In genomic region chr7:41887446-41887845, GRCh38 we compare ENCODE assay signal across 19 cellular contexts.
DNase-seq lines count a peak whose midpoint lies in the region; ATAC-seq and TF ChIP-seq lines count a peak whose summit lies in the region.
"Had no signal": no experiment of that assay in that cellular context is flagged by ENCODE, and none has a peak within 500 bp of the region (broad histone marks: within the 10 kb centered on the region; RNA-seq: fewer than 3 reads in every experiment).

No MANE protein-coding gene starts in this region.

- WGBS in SK-N-SH (ENCODE audit: low lambda C conversion rate) = 12% methylated on average over 4 of the region's 4 CpGs

- H3K9me3 Mint-ChIP-seq in natural killer cell treated with Interleukin-12 subunit alpha and Interleukin-12 subunit beta and Interleukin-15 and Interleukin-18, amount 100 ng/mL, for 72 hours = peaks cover 6% of the 10 kb centered on the region
- no peaks in the 10 kb centered on the region for H3K9me3 Mint-ChIP-seq in natural killer cell
- H3K9me3 Mint-ChIP-seq: central memory CD8-positive, alpha-beta T cell; neural crest cell had no signal

- no peak for TF ChIP-seq RAD21 in SK-N-SH (IDR thresholded peaks at IDR 0.05; ENCODE audit: low read length)

- intact Hi-C loops in natural killer cell (cut with micrococcal nuclease) = no loop called here
- intact Hi-C loops in lower lobe of right lung (cut with DNase I) = no loop called here
- intact Hi-C loops in vagina (cut with DNase I) = no loop called here

- H3K4me3 Mint-ChIP-seq in natural killer cell treated with Interleukin-12 subunit alpha and Interleukin-12 subunit beta and Interleukin-15 and Interleukin-18, amount 100 ng/mL, for 72 hours = peak overlapping the region; percentile 21
- no peak overlapping the region for H3K4me3 Mint-ChIP-seq in natural killer cell
- H3K4me3 Mint-ChIP-seq: activated CD4-positive, alpha-beta T cell treated with anti-CD3 and anti-CD28 coated beads for 36 hours; activated CD8-positive, alpha-beta memory T cell treated with anti-CD3 and anti-CD28 coated beads, Interleukin-2, amount 10 ng/mL, durations not matched to agents 7 days and 5 days; central memory CD8-positive, alpha-beta T cell; neural crest cell had no signal

- peaks cover 3% of the 10 kb centered on the region for H3K36me3 Mint-ChIP-seq in natural killer cell treated with Interleukin-12 subunit alpha and Interleukin-12 subunit beta and Interleukin-15 and Interleukin-18, amount 100 ng/mL, for 72 hours
- no peaks in the 10 kb centered on the region for H3K36me3 Mint-ChIP-seq in natural killer cell

- peak overlapping the region; percentile 48 for H3K4me2 ChIP-seq in SK-N-SH

- TF ChIP-seq EP300 in SK-N-SH (IDR thresholded peaks at IDR 0.05; ENCODE audit: borderline replicate concordance in 1 of 2, low read depth in 1 of 2, low read length in 1 of 2) = no peak

- H3K27me3 ChIP-seq in SK-N-SH (ENCODE audit: insufficient read depth) = no peaks in the 10 kb centered on the region
- H3K27me3 ChIP-seq in lower lobe of right lung (ENCODE audit: low read depth) = no peaks in the 10 kb centered on the region
- H3K27me3 ChIP-seq in vagina = no peaks in the 10 kb centered on the region

- TF ChIP-seq POLR2A in vagina (IDR thresholded peaks at IDR 0.05) = no peak

- ATAC-seq in natural killer cell treated with Interleukin-12 subunit alpha and Interleukin-12 subunit beta and Interleukin-15 and Interleukin-18, amount 100 ng/mL, for 72 hours = no peak
- ATAC-seq in natural killer cell = no peak
- ATAC-seq in lower lobe of right lung = no peak
- ATAC-seq in HG02759 (IDR thresholded peaks at IDR 0.05; ENCODE audit: unreplicated experiment) = no peak
- ATAC-seq: activated CD4-positive, alpha-beta T cell treated with anti-CD3 and anti-CD28 coated beads for 36 hours; activated CD8-positive, alpha-beta memory T cell treated with anti-CD3 and anti-CD28 coated beads, Interleukin-2, amount 10 ng/mL, durations not matched to agents 7 days and 5 days; stimulated activated naive CD8-positive, alpha-beta T cell treated with anti-CD3 and anti-CD28 coated beads, Interleukin-15, Interleukin-2, amounts not matched to agents 100 U/mL and 50 U/mL, for 24 hours had no signal

- peaks cover 50% of the 10 kb centered on the region for H3F3A ChIP-seq in SK-N-SH (replicated peaks; ENCODE audit: insufficient read depth)

- H3K9ac ChIP-seq in SK-N-SH = peak overlapping the region; percentile 64

- H3K4me1 Mint-ChIP-seq in natural killer cell treated with Interleukin-12 subunit alpha and Interleukin-12 subunit beta and Interleukin-15 and Interleukin-18, amount 100 ng/mL, for 72 hours (ENCODE audit: low read depth in 2 of 2) = peaks cover 40 to 63% of the 10 kb centered on the region in 2 donors
- H3K4me1 Mint-ChIP-seq in natural killer cell = peaks cover 7% of the 10 kb centered on the region in 2 donors
- H3K4me1 Mint-ChIP-seq: neural crest cell had no signal

- H3K36me3 ChIP-seq in SK-N-SH (replicated peaks in 1 of 2; ENCODE audit: control insufficient read depth in 1 of 2, insufficient read depth in 2 of 2, low read length in 1 of 2) (no peaks in the 10 kb centered on the region), lower lobe of right lung (no peaks in the 10 kb centered on the region), vagina (no peaks in the 10 kb centered on the region)

- peak overlapping the region; percentile 47 for H2AFZ ChIP-seq in SK-N-SH (ENCODE audit: low read depth)

- H3K4me1 ChIP-seq in SK-N-SH (ENCODE audit: control insufficient read depth in 1 of 2, insufficient read depth in 2 of 2, low read depth in 1 of 2, low read length in 1 of 2) (peaks cover 19 to 79% of the 10 kb centered on the region in 2 experiments), lower lobe of right lung (peaks cover 36% of the 10 kb centered on the region), vagina (peaks cover 26% of the 10 kb centered on the region)

- CTCF ChIA-PET in SK-N-SH (lab: Yijun Ruan, JAX) = interaction anchor here (1.3 to 1.4 kb wide), 2 partner anchors 10 to 53 kb away, joined by 6 to 8 read pairs; no protein-coding TSS in a partner anchor

- peak overlapping the region; percentile 71 to 96 for H3K27ac ChIP-seq in SK-N-SH (ENCODE audit: low read depth in 2 of 2, low read length in 1 of 2)
- H3K27ac ChIP-seq in lower lobe of right lung = peak overlapping the region; percentile 18
- peak overlapping the region; percentile 42 for H3K27ac ChIP-seq in vagina

- H3K4me3 ChIP-seq in SK-N-SH (ENCODE audit: low read depth in 2 of 2, low read length in 1 of 2) (no peak overlapping the region), lower lobe of right lung (no peak overlapping the region), vagina (no peak overlapping the region)

- no peaks in the 10 kb centered on the region for H3K27me3 Mint-ChIP-seq in natural killer cell treated with Interleukin-12 subunit alpha and Interleukin-12 subunit beta and Interleukin-15 and Interleukin-18, amount 100 ng/mL, for 72 hours
- no peaks in the 10 kb centered on the region for H3K27me3 Mint-ChIP-seq in natural killer cell (ENCODE audit: low read depth in 2 of 2)
- H3K27me3 Mint-ChIP-seq: central memory CD8-positive, alpha-beta T cell had no signal

- no peak for DNase-seq in natural killer cell treated with Interleukin-12 subunit alpha and Interleukin-12 subunit beta and Interleukin-15 and Interleukin-18, amount 100 ng/mL, for 72 hours (ENCODE audit: low spot score)
- DNase-seq in natural killer cell = no peak
- DNase-seq in SK-N-SH = no peak
- DNase-seq in lower lobe of right lung = no peak
- no peak for DNase-seq in vagina (ENCODE audit: extremely low spot score in 2 of 2)
- no peak for DNase-seq in globus pallidus (ENCODE audit: low spot score)
- DNase-seq in NCI-H2029 (lab: John Stamatoyannopoulos, UW) = no peak
- DNase-seq: activated CD4-positive, alpha-beta T cell treated with anti-CD3 and anti-CD28 coated beads for 36 hours; activated CD8-positive, alpha-beta memory T cell treated with anti-CD3 and anti-CD28 coated beads, Interleukin-2, amount 10 ng/mL, durations not matched to agents 7 days and 5 days; activated effector memory CD4-positive, alpha-beta T cell treated with Interleukin-2 at 50 U/mL for 16 hours; DND-41; hypothalamus; NCI-H187; NCI-H446 treated with DMSO at 0.1 percent for 48 hours; stimulated activated naive CD8-positive, alpha-beta T cell treated with anti-CD3 and anti-CD28 coated beads, Interleukin-15, Interleukin-2, amounts not matched to agents 100 U/mL and 50 U/mL, for 24 hours; trophoblast cell had no signal

- no peaks in the 10 kb centered on the region for H3K9me2 ChIP-seq in SK-N-SH

- no peak for TF ChIP-seq CTCF in natural killer cell (IDR thresholded peaks at IDR 0.05)
- TF ChIP-seq CTCF in SK-N-SH (IDR thresholded peaks at IDR 0.05) = no peak
- no peak for TF ChIP-seq CTCF in lower lobe of right lung (IDR thresholded peaks at IDR 0.05)
- TF ChIP-seq CTCF in vagina (IDR thresholded peaks at IDR 0.05) = no peak

- POLR2A ChIA-PET in SK-N-SH (lab: Yijun Ruan, JAX) = no interaction called here

- peak overlapping the region; percentile 25 to 78 for H3K27ac Mint-ChIP-seq in natural killer cell treated with Interleukin-12 subunit alpha and Interleukin-12 subunit beta and Interleukin-15 and Interleukin-18, amount 100 ng/mL, for 72 hours
- H3K27ac Mint-ChIP-seq in natural killer cell = no peak overlapping the region
- H3K27ac Mint-ChIP-seq: activated CD4-positive, alpha-beta T cell treated with anti-CD3 and anti-CD28 coated beads for 36 hours; activated CD8-positive, alpha-beta memory T cell treated with anti-CD3 and anti-CD28 coated beads, Interleukin-2, amount 10 ng/mL, durations not matched to agents 7 days and 5 days had no signal

- H4K20me1 ChIP-seq in SK-N-SH (ENCODE audit: insufficient read depth) = no peaks in the 10 kb centered on the region

- H3K9me3 ChIP-seq in SK-N-SH (no peaks in the 10 kb centered on the region), lower lobe of right lung (no peaks in the 10 kb centered on the region), vagina (no peaks in the 10 kb centered on the region)

- no peaks in the 10 kb centered on the region for H3K79me2 ChIP-seq in SK-N-SH (ENCODE audit: insufficient read depth)

TF ChIP-seq in SK-N-SH, 30 proteins besides CTCF, POLR2A, EP300 and RAD21 (continues in another document):
- TF ChIP-seq ZBTB33 (IDR thresholded peaks at IDR 0.05; ENCODE audit: borderline replicate concordance, low read depth) (no peak), GABPA (IDR thresholded peaks at IDR 0.05; ENCODE audit: low read depth) (no peak), ELF1 (IDR thresholded peaks at IDR 0.05) (no peak), RCOR1 (IDR thresholded peaks at IDR 0.05; ENCODE audit: low read length) (no peak), JUND (IDR thresholded peaks at IDR 0.05) (no peak), MAX (IDR thresholded peaks at IDR 0.05; ENCODE audit: low read depth) (no peak)
- TF ChIP-seq, protein P1, sequence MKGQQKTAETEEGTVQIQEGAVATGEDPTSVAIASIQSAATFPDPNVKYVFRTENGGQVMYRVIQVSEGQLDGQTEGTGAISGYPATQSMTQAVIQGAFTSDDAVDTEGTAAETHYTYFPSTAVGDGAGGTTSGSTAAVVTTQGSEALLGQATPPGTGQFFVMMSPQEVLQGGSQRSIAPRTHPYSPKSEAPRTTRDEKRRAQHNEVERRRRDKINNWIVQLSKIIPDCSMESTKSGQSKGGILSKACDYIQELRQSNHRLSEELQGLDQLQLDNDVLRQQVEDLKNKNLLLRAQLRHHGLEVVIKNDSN (IDR thresholded peaks at IDR 0.05; ENCODE audit: borderline replicate concordance, low read depth) = no peak

Comparison
In these comparisons a context has a peak if more than half of its experiments do, and no peak if none do; other contexts are left out.
1. H3K27ac Mint-ChIP-seq: peak in natural killer cell treated with Interleukin-12 subunit alpha and Interleukin-12 subunit beta and Interleukin-15 and Interleukin-18, amount 100 ng/mL, for 72 hours (2 of 2); none in natural killer cell (0 of 2).
2. H3K27ac ChIP-seq: peak in every context shown above with its lines; median percentile 84 in SK-N-SH; 42 in vagina; 18 in lower lobe of right lung.